13 cellular contexts compared by ENCODE assay signal in genomic region chr1:209249280-209249670, GRCh38.
DNase-seq lines count a peak whose midpoint lies in the region; FAIRE-seq and TF ChIP-seq lines count a peak whose summit lies in the region.
"Had no signal": no experiment of that assay in that cellular context is flagged by ENCODE, and none has a peak within 500 bp of the region (broad histone marks: within the 10 kb centered on the region; RNA-seq: fewer than 3 reads in every experiment).

No MANE protein-coding gene starts in this region.

- TF ChIP-seq POLR2A in breast epithelium (IDR thresholded peaks at IDR 0.05) = no peak
- TF ChIP-seq POLR2A in ovary (IDR thresholded peaks at IDR 0.05) = no peak

- H3K27ac ChIP-seq in mammary epithelial cell (ENCODE audit: insufficient read depth, low read depth, low read length) = no peak overlapping the region
- H3K27ac ChIP-seq in breast epithelium = no peak overlapping the region
- H3K27ac ChIP-seq in SK-N-SH (ENCODE audit: low read depth in 2 of 2, low read length in 1 of 2) = peak overlapping the region; percentile 41 to 98; a peak in 3 of 4 replicates
- no peak overlapping the region for H3K27ac ChIP-seq in Karpas-422 (ENCODE audit: low read length)
- H3K27ac ChIP-seq in ovary = no peak overlapping the region
- H3K27ac ChIP-seq: hepatocyte, right atrium auricular region, transverse colon had no signal

- H3K36me3 ChIP-seq in mammary epithelial cell (ENCODE audit: insufficient read depth, low read length) (no peaks in the 10 kb centered on the region), breast epithelium (no peaks in the 10 kb centered on the region), SK-N-SH (replicated peaks in 1 of 2; ENCODE audit: control insufficient read depth in 1 of 2, insufficient read depth in 2 of 2, low read length in 1 of 2) (no peaks in the 10 kb centered on the region), Karpas-422 (ENCODE audit: insufficient read depth, low read length) (no peaks in the 10 kb centered on the region), ovary (no peaks in the 10 kb centered on the region)
- H3K36me3 ChIP-seq: right atrium auricular region, transverse colon had no signal

- TF ChIP-seq EP300 in SK-N-SH (IDR thresholded peaks at IDR 0.05; ENCODE audit: borderline replicate concordance in 1 of 2, low read depth in 1 of 2, low read length in 1 of 2) (peak in 1 of 2 experiments; percentile 82; a peak in 2 of 4 replicates), ovary (IDR thresholded peaks at IDR 0.05) (no peak)

- H2AFZ ChIP-seq in mammary epithelial cell (ENCODE audit: low read depth, low read length) (peak overlapping the region; percentile 83), SK-N-SH (ENCODE audit: low read depth) (peak overlapping the region; percentile 83), Karpas-422 (ENCODE audit: low read length) (no peak overlapping the region)
- H2AFZ ChIP-seq: hepatocyte had no signal

- intact Hi-C loops in mammary epithelial cell (cut with micrococcal nuclease) = loop anchor here (2.0 kb wide), 1 partner anchor 318 kb away; no protein-coding TSS in a partner anchor
- intact Hi-C loops in breast epithelium (cut with DNase I; ENCODE audit: low total_unique reads) = no loop called here
- intact Hi-C loops in ovary (cut with DNase I) = no loop called here

- H3K9me3 ChIP-seq in mammary epithelial cell (replicated peaks; ENCODE audit: insufficient read depth, low read length) (no peaks in the 10 kb centered on the region), breast epithelium (no peaks in the 10 kb centered on the region), SK-N-SH (no peaks in the 10 kb centered on the region), Karpas-422 (ENCODE audit: low read length) (no peaks in the 10 kb centered on the region), ovary (no peaks in the 10 kb centered on the region)
- H3K9me3 ChIP-seq: right atrium auricular region, transverse colon had no signal

- BruUV-seq in mammary epithelial cell (replicated peaks; lab: Mats Ljungman, UMichigan) = no TSS peak

- in situ Hi-C loops in mammary epithelial cell (cut with MboI; ENCODE audit: low sequenced_read_pairs in 2 of 2) = no loop called here

- TF ChIP-seq RAD21 in SK-N-SH (IDR thresholded peaks at IDR 0.05; ENCODE audit: low read length) = peak; percentile 36

- no peaks in the 10 kb centered on the region for H3K79me2 ChIP-seq in mammary epithelial cell (ENCODE audit: insufficient read depth, low read length)
- no peaks in the 10 kb centered on the region for H3K79me2 ChIP-seq in SK-N-SH (ENCODE audit: insufficient read depth)
- H3K79me2 ChIP-seq in Karpas-422 (ENCODE audit: low read length) = no peaks in the 10 kb centered on the region
- H3K79me2 ChIP-seq: hepatocyte had no signal

- dilution Hi-C loops in mammary epithelial cell (cut with HindIII; ENCODE audit: low sequenced_read_pairs) = loop anchor here (5.0 kb wide), 2 partner anchors 37 to 103 kb away; no protein-coding TSS in a partner anchor

- peak; percentile 62 for FAIRE-seq in islet of Langerhans (lab: Jason Lieb, UNC)

- H3K4me1 ChIP-seq in mammary epithelial cell (ENCODE audit: insufficient read depth, low read length) = peaks cover 13% of the 10 kb centered on the region
- no peaks in the 10 kb centered on the region for H3K4me1 ChIP-seq in breast epithelium
- peaks cover 0 to 50% of the 10 kb centered on the region in 2 experiments; a peak in 2 of 4 replicates for H3K4me1 ChIP-seq in SK-N-SH (ENCODE audit: control insufficient read depth in 1 of 2, insufficient read depth in 2 of 2, low read depth in 1 of 2, low read length in 1 of 2)
- no peaks in the 10 kb centered on the region for H3K4me1 ChIP-seq in Karpas-422 (ENCODE audit: low read length)
- no peaks in the 10 kb centered on the region for H3K4me1 ChIP-seq in ovary (ENCODE audit: insufficient read depth)
- H3K4me1 ChIP-seq: right atrium auricular region, transverse colon had no signal

- POLR2A ChIA-PET in SK-N-SH (lab: Yijun Ruan, JAX) = interaction anchor here (1.3 kb wide), 1 partner anchor 102 kb away, joined by 5 read pairs; no protein-coding TSS in a partner anchor

- no peak overlapping the region for H3K4me3 ChIP-seq in mammary epithelial cell (replicated peaks in 1 of 3; ENCODE audit: insufficient read depth in 1 of 3, low read depth in 2 of 3, low read length in 3 of 3)
- no peak overlapping the region for H3K4me3 ChIP-seq in breast epithelium
- H3K4me3 ChIP-seq in SK-N-SH (ENCODE audit: low read depth in 2 of 2, low read length in 1 of 2) = no peak overlapping the region
- H3K4me3 ChIP-seq in Karpas-422 (ENCODE audit: low read length) = no peak overlapping the region
- H3K4me3 ChIP-seq in ovary = no peak overlapping the region
- H3K4me3 ChIP-seq: hepatocyte, right atrium auricular region, transverse colon had no signal

- H3K27me3 ChIP-seq in mammary epithelial cell (ENCODE audit: insufficient read depth, low read length) (no peaks in the 10 kb centered on the region), breast epithelium (no peaks in the 10 kb centered on the region), SK-N-SH (ENCODE audit: insufficient read depth) (no peaks in the 10 kb centered on the region), Karpas-422 (ENCODE audit: low read length) (no peaks in the 10 kb centered on the region), ovary (no peaks in the 10 kb centered on the region)
- H3K27me3 ChIP-seq: hepatocyte, right atrium auricular region, transverse colon had no signal

- 17% methylated on average over 2 of the region's 2 CpGs for WGBS in mammary epithelial cell (ENCODE audit: low coverage, missing lambda C conversion rate)
- WGBS in SK-N-SH (ENCODE audit: low lambda C conversion rate) = 6% methylated on average over 2 of the region's 2 CpGs
- WGBS in ovary, 3 donors = 5 to 8% (median 7%) methylated on average over 2 of the region's 2 CpGs

- no peak for DNase-seq in mammary epithelial cell
- DNase-seq in breast epithelium (ENCODE audit: low spot score in 2 of 2) = no peak
- DNase-seq in SK-N-SH = peak; percentile 46
- no peak for DNase-seq in inferior parietal cortex (ENCODE audit: extremely low spot score)
- DNase-seq in Karpas-422 = no peak
- DNase-seq in ovary = no peak
- no peak for DNase-seq in stimulated activated CD4-positive, alpha-beta T cell treated with anti-CD3 and anti-CD28 coated beads, Interleukin-15, amount 100 ng/mL, for 24 hours
- DNase-seq: activated T-cell treated with anti-CD3 and anti-CD28 coated beads, Interleukin-2, amount 50 U/mL, for 1 hour; left cardiac atrium had no signal

- no peaks in the 10 kb centered on the region for H3K9me2 ChIP-seq in SK-N-SH
- no peaks in the 10 kb centered on the region for H3K9me2 ChIP-seq in Karpas-422 (replicated peaks; ENCODE audit: insufficient read depth, low read length)

- no peak overlapping the region for H3K9ac ChIP-seq in mammary epithelial cell (ENCODE audit: insufficient read depth, low read length)
- no peak overlapping the region for H3K9ac ChIP-seq in SK-N-SH
- no peak overlapping the region for H3K9ac ChIP-seq in Karpas-422 (ENCODE audit: low read length)

- no peaks in the 10 kb centered on the region for H4K20me1 ChIP-seq in mammary epithelial cell (ENCODE audit: insufficient read depth, low read length)
- no peaks in the 10 kb centered on the region for H4K20me1 ChIP-seq in SK-N-SH (ENCODE audit: insufficient read depth)
- H4K20me1 ChIP-seq in Karpas-422 (ENCODE audit: insufficient read depth, low read depth, low read length) = no peaks in the 10 kb centered on the region

- H3F3A ChIP-seq in SK-N-SH (replicated peaks; ENCODE audit: insufficient read depth) = peaks cover 3% of the 10 kb centered on the region

- TF ChIP-seq CTCF in mammary epithelial cell (conservative IDR thresholded peaks at IDR 0.05 in 1 of 2, IDR thresholded peaks at IDR 0.05 in 1 of 2; ENCODE audit: extremely low read depth in 1 of 2, insufficient read depth in 1 of 2, low read depth in 1 of 2, low read length in 2 of 2) (no peak), breast epithelium (IDR thresholded peaks at IDR 0.05) (no peak), SK-N-SH (IDR thresholded peaks at IDR 0.05) (no peak), ovary (IDR thresholded peaks at IDR 0.05) (no peak)

- H3K4me2 ChIP-seq in mammary epithelial cell (ENCODE audit: insufficient read depth, low read depth, low read length) = no peak overlapping the region
- peak overlapping the region; percentile 42; the same call in 1 of the 2 replicates for H3K4me2 ChIP-seq in SK-N-SH
- H3K4me2 ChIP-seq in Karpas-422 (ENCODE audit: low read depth, low read length, poor library complexity, severe bottlenecking) = no peak overlapping the region
- H3K4me2 ChIP-seq: hepatocyte had no signal

- CTCF ChIA-PET in mammary epithelial cell (lab: Charles Lee; ENCODE audit: low non-redundant PET) (interaction anchor here (0.6 to 0.8 kb wide), 3 partner anchors 41 to 264 kb away, joined by 4 to 10 read pairs (median 4); no protein-coding TSS in a partner anchor), SK-N-SH (lab: Yijun Ruan, JAX) (interaction anchor here (0.7 to 10.3 kb wide), 63 partner anchors 10 to 1155 kb away, joined by 3 to 261 read pairs (median 5); no protein-coding TSS in a partner anchor)

TF ChIP-seq in SK-N-SH, 30 proteins besides CTCF, POLR2A, EP300 and RAD21 (continues in another document):
- TF ChIP-seq TCF12 (IDR thresholded peaks at IDR 0.05) (peak; percentile 65), TEAD4 (IDR thresholded peaks at IDR 0.05; ENCODE audit: borderline replicate concordance, insufficient read depth) (no peak), MXI1 (IDR thresholded peaks at IDR 0.05; ENCODE audit: low read depth, low read length) (no peak; the same call in 1 of the 2 replicates), IRF3 (IDR thresholded peaks at IDR 0.05; ENCODE audit: low read depth, low read length) (no peak), GATA2 (CRISPR knock-in tag; IDR thresholded peaks at IDR 0.05) (0 out of 2 replicates have a peak, but pooled peaks have one; percentile 44), USF1 (IDR thresholded peaks at IDR 0.05; ENCODE audit: borderline replicate concordance, low read depth) (no peak), MEF2A (IDR thresholded peaks at IDR 0.05; ENCODE audit: borderline replicate concordance, low read depth) (peak; percentile 55; the same call in 1 of the 2 replicates)

Comparison
In these comparisons a context has a peak if more than half of its experiments do, and no peak if none do; other contexts are left out.
1. H3K27ac ChIP-seq: peak in SK-N-SH (2 of 2); none in mammary epithelial cell (single experiment), breast epithelium (0 of 2), Karpas-422 (single experiment) and ovary (0 of 2).